ENCODE assay signal across 9 cellular contexts in genomic region chrX:70998402-70999027, GRCh38.
A peak's percentile ranks its signal among the peaks of the same experiment; 100 is the strongest.
DNase-seq lines count a peak whose midpoint lies in the region; ATAC-seq and TF ChIP-seq lines count a peak whose summit lies in the region.
"Had no signal": no experiment of that assay in that cellular context is flagged by ENCODE, and none has a peak within 500 bp of the region (broad histone marks: within the 10 kb centered on the region; RNA-seq: fewer than 3 reads in every experiment).

No MANE protein-coding gene starts in this region.

- H3K4me3 ChIP-seq in cardiac muscle cell (no peak overlapping the region), OCI-LY1 (ENCODE audit: low read depth, low read length, poor library complexity, severe bottlenecking) (no peak overlapping the region), epithelial cell of esophagus (ENCODE audit: low read length) (no peak overlapping the region)

- H3F3A ChIP-seq in OCI-LY1 (ENCODE audit: insufficient read depth, low read length) = no peaks in the 10 kb centered on the region

- no peaks in the 10 kb centered on the region for H4K20me1 ChIP-seq in OCI-LY1 (ENCODE audit: insufficient read depth, low read length)

- ATAC-seq in Right ventricle myocardium superior (ENCODE audit: poor library complexity) = no peak
- no peak for ATAC-seq in activated CD4-positive, CD25-positive, alpha-beta regulatory T cell treated with anti-CD3 and anti-CD28 coated beads, Interleukin-2, amount 50 U/mL, for 24 hours

- intact Hi-C loops in Right ventricle myocardium superior (cut with DNase I) = no loop called here

- no peak overlapping the region for H2AFZ ChIP-seq in OCI-LY1 (ENCODE audit: low read length)

- TF ChIP-seq CTCF in cardiac muscle cell (IDR thresholded peaks at IDR 0.05; ENCODE audit: low read depth, low read length) (peak; percentile 49), OCI-LY1 (IDR thresholded peaks at IDR 0.05; ENCODE audit: low read length) (peak; percentile 49), epithelial cell of esophagus (IDR thresholded peaks at IDR 0.05; ENCODE audit: insufficient read depth, low read depth, low read length, missing control alignments) (peak; percentile 43)

- H3K36me3 ChIP-seq in cardiac muscle cell (no peaks in the 10 kb centered on the region), OCI-LY1 (ENCODE audit: insufficient read depth, low read length) (no peaks in the 10 kb centered on the region)

- H3K9me2 ChIP-seq in OCI-LY1 (ENCODE audit: low read depth, low read length) = no peaks in the 10 kb centered on the region

- H3K4me1 ChIP-seq in cardiac muscle cell (ENCODE audit: low read depth) (no peaks in the 10 kb centered on the region), OCI-LY1 (ENCODE audit: insufficient read depth, low read length, severe bottlenecking) (no peaks in the 10 kb centered on the region)

- H3K27ac ChIP-seq in cardiac muscle cell (no peak overlapping the region), OCI-LY1 (ENCODE audit: low read depth, low read length, poor library complexity, severe bottlenecking) (no peak overlapping the region)

- H3K9ac ChIP-seq in OCI-LY1 (ENCODE audit: low read length) = no peak overlapping the region

- DNase-seq in cardiac muscle cell (ENCODE audit: low read depth in 1 of 2, low spot score in 1 of 2) = peak; percentile 51 to 73
- DNase-seq in Right ventricle myocardium superior = no peak
- peak; percentile 85 for DNase-seq in epithelial cell of esophagus (ENCODE audit: low read depth)
- DNase-seq in pons (ENCODE audit: low spot score) = peak; percentile 63
- DNase-seq in GM19240 (ENCODE audit: insufficient read length, low spot score) = no peak
- no peak for DNase-seq in GOT3 (lab: John Stamatoyannopoulos, UW)
- DNase-seq: activated naive CD8-positive, alpha-beta T cell treated with anti-CD3 and anti-CD28 coated beads, Interleukin-2, amount 10 ng/mL, durations not matched to agents 7 days and 5 days had no signal

- H3K4me2 ChIP-seq in OCI-LY1 (ENCODE audit: low read length) = no peak overlapping the region

- no peaks in the 10 kb centered on the region for H3K27me3 ChIP-seq in cardiac muscle cell
- no peaks in the 10 kb centered on the region for H3K27me3 ChIP-seq in OCI-LY1 (ENCODE audit: insufficient read depth, low read length)

- H3K9me3 ChIP-seq in cardiac muscle cell (ENCODE audit: low read depth) (no peaks in the 10 kb centered on the region), OCI-LY1 (ENCODE audit: low read length) (no peaks in the 10 kb centered on the region)

- H3K79me2 ChIP-seq in OCI-LY1 (ENCODE audit: insufficient read depth, low read length) = no peaks in the 10 kb centered on the region

Comparison
In these comparisons a context has a peak if more than half of its experiments do, and no peak if none do; other contexts are left out.
1. DNase-seq: peak in cardiac muscle cell (2 of 2), epithelial cell of esophagus (single experiment) and pons (single experiment); none in Right ventricle myocardium superior (single experiment), GM19240 (single experiment) and GOT3 (single experiment).
2. Peak in every context shown above with its lines, with median percentiles within 50 percentile points of each other: CTCF ChIP-seq.